In the genomic region with DNA sequence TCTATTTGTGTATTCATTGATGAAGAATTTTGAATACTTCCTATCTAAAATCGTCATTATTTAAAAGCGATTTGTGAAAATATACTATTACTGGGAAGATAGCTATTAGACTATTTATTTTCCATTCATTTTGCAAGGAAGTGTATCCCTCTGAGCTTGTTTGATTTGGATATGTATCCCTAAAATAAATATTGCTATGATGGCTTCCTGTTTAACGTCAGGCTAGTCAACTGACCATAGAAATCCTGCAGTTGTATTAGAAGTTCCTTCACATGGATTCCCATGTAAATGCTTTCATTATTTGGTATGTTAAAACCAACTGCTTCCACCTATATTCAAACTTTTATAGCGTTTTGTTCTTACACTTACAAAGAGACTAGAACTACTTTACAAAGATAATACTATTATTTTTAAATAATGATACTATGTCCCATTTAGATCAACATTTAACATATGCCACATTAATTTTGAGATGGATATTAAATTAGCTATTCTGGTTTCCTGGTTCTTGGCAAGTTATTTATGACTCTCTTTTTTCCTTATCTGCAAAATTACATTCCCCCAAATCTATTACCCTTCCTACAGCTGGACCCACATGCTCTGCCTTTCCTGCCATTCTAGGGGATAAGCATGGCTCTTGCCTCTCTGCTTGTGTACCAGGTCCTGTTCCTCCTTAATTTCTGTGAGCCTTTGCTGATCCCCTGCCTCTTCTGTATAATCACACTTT, we compare ENCODE assay signal across 28 cellular contexts. TPM values are rescaled to one million over a fixed set of nuclear protein-coding genes. Genes with fewer than 3 reads are reported as not detected.
"Had no signal": no experiment of that assay in that cellular context is flagged by ENCODE, and none has a peak within 500 bp of the region (broad histone marks: within the 10 kb centered on the region; RNA-seq: fewer than 3 reads in every experiment).

No MANE protein-coding gene starts in this region.

- H3K27ac ChIP-seq: Peyer's patch, RWPE1, SJCRH30 had no signal

- H3K36me3 ChIP-seq: Peyer's patch, SJCRH30 had no signal

- ATAC-seq: activated CD8-positive, alpha-beta memory T cell treated with anti-CD3 and anti-CD28 coated beads, Interleukin-2, amount 10 ng/mL, durations not matched to agents 7 days and 5 days; activated naive CD4-positive, alpha-beta T cell treated with anti-CD3 and anti-CD28 coated beads, Interleukin-2, amount 50 U/mL, for 72 hours; activated naive CD8-positive, alpha-beta T cell treated with anti-CD3 and anti-CD28 coated beads, Interleukin-2, amount 50 U/mL, for 24 hours; K562; T-helper 17 cell had no signal

- H3K4me1 ChIP-seq: Peyer's patch, SJCRH30 had no signal

- H3K27me3 ChIP-seq: Peyer's patch, SJCRH30 had no signal

- H3K9me3 ChIP-seq: Peyer's patch, SJCRH30 had no signal

- H3K4me3 ChIP-seq: K562, Peyer's patch, SJCRH30 had no signal

- DNase-seq: activated B cell treated with CpG ODN at 0.5 μM for 24 hours; activated CD4-positive, alpha-beta T cell treated with anti-CD3 and anti-CD28 coated beads for 1 hour; activated CD4-positive, alpha-beta T cell treated with anti-CD3 and anti-CD28 coated beads, Interleukin-2, amount 10 ng/mL, durations not matched to agents 24 days and 14 days; activated CD4-positive, alpha-beta T cell treated with anti-CD3 and anti-CD28 coated beads, Interleukin-2, amount 50 U/mL, for 48 hours; activated CD8-positive, alpha-beta memory T cell treated with anti-CD3 and anti-CD28 coated beads, Interleukin-2, amount 10 ng/mL, durations not matched to agents 7 days and 5 days; activated effector memory CD4-positive, alpha-beta T cell treated with Interleukin-2 at 50 U/mL for 16 hours; activated naive CD4-positive, alpha-beta T cell treated with Interleukin-2 at 50 U/mL for 16 hours; activated naive CD8-positive, alpha-beta T cell treated with anti-CD3 and anti-CD28 coated beads, Interleukin-2, amount 50 U/mL, for 24 hours; activated T-cell treated with anti-CD3 and anti-CD28 coated beads, Interleukin-2, amount 50 U/mL, for 24 hours; amniotic stem cell; cerebellar nuclear complex; Karpas-422; MM.1S; NCI-H1105; NCI-H1436 treated with DMSO at 0.1 percent for 48 hours; NCI-H187; NCI-H2081; NCI-H446 treated with DMSO at 0.1 percent for 48 hours; NCI-H524 treated with DMSO at 0.1 percent for 48 hours; NCI-H774; Peyer's patch; Right ventricle myocardium superior; SJCRH30; T-helper 17 cell; T-helper 9 cell had no signal

RNA-seq across cellular contexts. Expression of a gene that starts 26.7 kb away (rescaled TPM):
- total RNA-seq: activated CD4-positive, alpha-beta T cell treated with anti-CD3 and anti-CD28 coated beads, Interleukin-2, amount 10 ng/mL, durations not matched to agents 24 days and 14 days had no signal
